In genomic region chr12:80551897-80552296, GRCh38 we compare ENCODE assay signal across 9 cellular contexts.
DNase-seq lines count a peak whose midpoint lies in the region; ATAC-seq and TF ChIP-seq lines count a peak whose summit lies in the region.
"Had no signal": no experiment of that assay in that cellular context is flagged by ENCODE, and none has a peak within 500 bp of the region (broad histone marks: within the 10 kb centered on the region; RNA-seq: fewer than 3 reads in every experiment).

No MANE protein-coding gene starts in this region.

- DNase-seq in NCI-H2227 treated with DMSO at 0.1 percent for 48 hours (lab: John Stamatoyannopoulos, UW) (peak; percentile 16), NCI-H2227 (lab: John Stamatoyannopoulos, UW; ENCODE audit: unreplicated experiment) (no peak), RWPE2 (ENCODE audit: low spot score) (peak; percentile 37), fibroblast of pulmonary artery (ENCODE audit: low read depth) (peak; percentile 94), vagina (ENCODE audit: extremely low spot score in 2 of 2) (no peak), NCI-H1092 treated with DMSO at 0.1 percent for 48 hours (lab: John Stamatoyannopoulos, UW) (no peak), DMS153 (lab: John Stamatoyannopoulos, UW) (no peak)

- TF ChIP-seq POLR2A in vagina (IDR thresholded peaks at IDR 0.05): no peak

- TF ChIP-seq CTCF in RWPE2 (IDR thresholded peaks at IDR 0.05; ENCODE audit: poor library complexity, severe bottlenecking): no peak
- no peak for TF ChIP-seq CTCF in fibroblast of pulmonary artery (IDR thresholded peaks at IDR 0.05; ENCODE audit: low read length, missing control alignments)
- TF ChIP-seq CTCF in vagina (IDR thresholded peaks at IDR 0.05): no peak

- H3K9me3 ChIP-seq in RWPE2 (ENCODE audit: severe bottlenecking) (no peaks in the 10 kb centered on the region), vagina (no peaks in the 10 kb centered on the region)
- H3K9me3 ChIP-seq: prostate gland had no signal

- H3K27ac ChIP-seq in RWPE2 (ENCODE audit: poor library complexity, severe bottlenecking) (peak overlapping the region; percentile 78), vagina (peak overlapping the region; percentile 19)
- H3K27ac ChIP-seq: prostate gland had no signal

- peaks cover 27% of the 10 kb centered on the region for H3K4me1 ChIP-seq in RWPE2 (ENCODE audit: insufficient read depth, poor library complexity, severe bottlenecking)
- H3K4me1 ChIP-seq in vagina: peaks cover 15% of the 10 kb centered on the region
- H3K4me1 ChIP-seq: prostate gland had no signal

- intact Hi-C loops in vagina (cut with DNase I): no loop called here

- ATAC-seq in RWPE2 (ENCODE audit: low read depth) (peak; percentile 88), GM21786 (IDR thresholded peaks at IDR 0.05; ENCODE audit: unreplicated experiment) (no peak)

- H3K36me3 ChIP-seq in RWPE2 (ENCODE audit: low read depth): no peaks in the 10 kb centered on the region
- H3K36me3 ChIP-seq in vagina: no peaks in the 10 kb centered on the region
- H3K36me3 ChIP-seq: prostate gland had no signal

- H3K27me3 ChIP-seq in RWPE2 (ENCODE audit: insufficient read depth, poor library complexity, severe bottlenecking): no peaks in the 10 kb centered on the region
- no peaks in the 10 kb centered on the region for H3K27me3 ChIP-seq in vagina

- H3K4me3 ChIP-seq in RWPE2 (ENCODE audit: severe bottlenecking): no peak overlapping the region
- no peak overlapping the region for H3K4me3 ChIP-seq in fibroblast of pulmonary artery (replicated peaks; ENCODE audit: low read depth, low read length)
- H3K4me3 ChIP-seq in vagina: no peak overlapping the region
- H3K4me3 ChIP-seq: prostate gland had no signal

Comparison
In these comparisons a context has a peak if more than half of its experiments do, and no peak if none do; other contexts are left out.
1. DNase-seq: peak in NCI-H2227 treated with DMSO at 0.1 percent for 48 hours (single experiment), RWPE2 (single experiment) and fibroblast of pulmonary artery (single experiment); none in NCI-H2227 (single experiment), vagina (0 of 2), NCI-H1092 treated with DMSO at 0.1 percent for 48 hours (single experiment) and DMS153 (single experiment).